In genomic region chr4:104930298-104930697, GRCh38 we compare ENCODE assay signal across 10 cellular contexts.
A peak's percentile ranks its signal among the peaks of the same experiment; 100 is the strongest.
DNase-seq lines count a peak whose midpoint lies in the region; ATAC-seq and TF ChIP-seq lines count a peak whose summit lies in the region.
"Had no signal": no experiment of that assay in that cellular context is flagged by ENCODE, and none has a peak within 500 bp of the region (broad histone marks: within the 10 kb centered on the region; RNA-seq: fewer than 3 reads in every experiment).

No MANE protein-coding gene starts in this region.

- no peaks in the 10 kb centered on the region for H3K9me3 ChIP-seq in OCI-LY3 (ENCODE audit: insufficient read depth, low read length)
- no peaks in the 10 kb centered on the region for H3K9me3 ChIP-seq in smooth muscle cell (replicated peaks; ENCODE audit: low read depth)

- H3K4me1 ChIP-seq in OCI-LY3 (ENCODE audit: low read length) (peaks cover 26% of the 10 kb centered on the region), smooth muscle cell (ENCODE audit: low read depth) (no peaks in the 10 kb centered on the region)

- H3K4me1 Mint-ChIP-seq in activated naive CD8-positive, alpha-beta T cell (ENCODE audit: low read depth) = peaks cover 50% of the 10 kb centered on the region
- H3K4me1 Mint-ChIP-seq in activated naive CD8-positive, alpha-beta T cell treated with anti-CD3 and anti-CD28 coated beads, Interleukin-2, amount 50 U/mL, for 24 hours = peaks cover 40% of the 10 kb centered on the region
- peaks cover 27% of the 10 kb centered on the region for H3K4me1 Mint-ChIP-seq in stimulated activated effector memory CD8-positive, alpha-beta T cell treated with anti-CD3 and anti-CD28 coated beads, Interleukin-12 subunit alpha, Interleukin-12 subunit beta, amount 100 ng/mL, for 72 hours

- no peak for ATAC-seq in activated naive CD8-positive, alpha-beta T cell treated with anti-CD3 and anti-CD28 coated beads, Interleukin-2, amount 50 U/mL, for 24 hours
- peak; percentile 53 for ATAC-seq in HG02610 (IDR thresholded peaks at IDR 0.05; ENCODE audit: unreplicated experiment)
- no peak for ATAC-seq in stimulated activated effector memory CD8-positive, alpha-beta T cell treated with anti-CD3 and anti-CD28 coated beads, Interleukin-12 subunit alpha, Interleukin-12 subunit beta, amount 100 ng/mL, for 72 hours
- ATAC-seq in GM21423 (IDR thresholded peaks at IDR 0.05; ENCODE audit: unreplicated experiment) = no peak

- H3K9me3 Mint-ChIP-seq in activated naive CD8-positive, alpha-beta T cell (ENCODE audit: low read depth) = peaks cover 10% of the 10 kb centered on the region
- no peaks in the 10 kb centered on the region for H3K9me3 Mint-ChIP-seq in activated naive CD8-positive, alpha-beta T cell treated with anti-CD3 and anti-CD28 coated beads, Interleukin-2, amount 50 U/mL, for 24 hours
- peaks cover 4% of the 10 kb centered on the region for H3K9me3 Mint-ChIP-seq in stimulated activated effector memory CD8-positive, alpha-beta T cell treated with anti-CD3 and anti-CD28 coated beads, Interleukin-12 subunit alpha, Interleukin-12 subunit beta, amount 100 ng/mL, for 72 hours

- H3K9ac ChIP-seq in OCI-LY3 (ENCODE audit: low read length) (peak overlapping the region; percentile 55; the same call in 1 of the 2 replicates), smooth muscle cell (ENCODE audit: low read depth) (no peak overlapping the region)

- H3K4me3 ChIP-seq in OCI-LY3 (ENCODE audit: low read length) = 0 out of 2 replicates have a peak overlapping the region, but pooled peaks have one; percentile 47
- no peak overlapping the region for H3K4me3 ChIP-seq in smooth muscle cell
- H3K4me3 ChIP-seq: left lung, SK-N-MC had no signal

- H3K27me3 ChIP-seq in OCI-LY3 (ENCODE audit: low read depth, low read length) (no peaks in the 10 kb centered on the region), smooth muscle cell (ENCODE audit: low read depth) (peaks cover 20% of the 10 kb centered on the region)
- H3K27me3 ChIP-seq: left lung had no signal

- H3F3A ChIP-seq in smooth muscle cell (ENCODE audit: low read depth) = no peaks in the 10 kb centered on the region

- H2AFZ ChIP-seq in OCI-LY3 (ENCODE audit: low read depth, low read length) = peak overlapping the region; percentile 71; the same call in 1 of the 2 replicates
- no peak overlapping the region for H2AFZ ChIP-seq in smooth muscle cell (ENCODE audit: low read depth)

- H3K4me3 Mint-ChIP-seq in activated naive CD8-positive, alpha-beta T cell = peak overlapping the region; percentile 30
- H3K4me3 Mint-ChIP-seq in activated naive CD8-positive, alpha-beta T cell treated with anti-CD3 and anti-CD28 coated beads, Interleukin-2, amount 50 U/mL, for 24 hours = no peak overlapping the region
- H3K4me3 Mint-ChIP-seq in stimulated activated effector memory CD8-positive, alpha-beta T cell treated with anti-CD3 and anti-CD28 coated beads, Interleukin-12 subunit alpha, Interleukin-12 subunit beta, amount 100 ng/mL, for 72 hours = peak overlapping the region; percentile 5

- peaks cover 9% of the 10 kb centered on the region for H3K36me3 Mint-ChIP-seq in activated naive CD8-positive, alpha-beta T cell
- H3K36me3 Mint-ChIP-seq in activated naive CD8-positive, alpha-beta T cell treated with anti-CD3 and anti-CD28 coated beads, Interleukin-2, amount 50 U/mL, for 24 hours (ENCODE audit: low read depth) = no peaks in the 10 kb centered on the region
- no peaks in the 10 kb centered on the region for H3K36me3 Mint-ChIP-seq in stimulated activated effector memory CD8-positive, alpha-beta T cell treated with anti-CD3 and anti-CD28 coated beads, Interleukin-12 subunit alpha, Interleukin-12 subunit beta, amount 100 ng/mL, for 72 hours

- H4K20me1 ChIP-seq in OCI-LY3 (ENCODE audit: insufficient read depth, low read length) (no peaks in the 10 kb centered on the region), smooth muscle cell (ENCODE audit: low read depth) (no peaks in the 10 kb centered on the region)

- no peaks in the 10 kb centered on the region for H3K27me3 Mint-ChIP-seq in activated naive CD8-positive, alpha-beta T cell
- H3K27me3 Mint-ChIP-seq in activated naive CD8-positive, alpha-beta T cell treated with anti-CD3 and anti-CD28 coated beads, Interleukin-2, amount 50 U/mL, for 24 hours = no peaks in the 10 kb centered on the region

- no peak for DNase-seq in activated naive CD8-positive, alpha-beta T cell treated with anti-CD3 and anti-CD28 coated beads, Interleukin-2, amount 50 U/mL, for 24 hours
- no peak for DNase-seq in stimulated activated effector memory CD8-positive, alpha-beta T cell treated with anti-CD3 and anti-CD28 coated beads, Interleukin-12 subunit alpha, Interleukin-12 subunit beta, amount 100 ng/mL, for 72 hours (ENCODE audit: low spot score in 2 of 2)
- DNase-seq in smooth muscle cell (lab: John Stamatoyannopoulos, UW; ENCODE audit: unreplicated experiment) (no peak), NCI-H1092 treated with DMSO at 0.1 percent for 48 hours (lab: John Stamatoyannopoulos, UW) (no peak)

- WGBS in smooth muscle cell (ENCODE audit: low lambda C conversion rate) = 89% methylated on average over 7 of the region's 7 CpGs

- H3K79me2 ChIP-seq in OCI-LY3 (ENCODE audit: low read length) = no peaks in the 10 kb centered on the region
- H3K79me2 ChIP-seq in smooth muscle cell (ENCODE audit: low read depth) = no peaks in the 10 kb centered on the region

- TF ChIP-seq CTCF in OCI-LY3 (IDR thresholded peaks at IDR 0.05; ENCODE audit: low read depth, low read length) = no peak
- no peak for TF ChIP-seq CTCF in smooth muscle cell (IDR thresholded peaks at IDR 0.05; ENCODE audit: borderline replicate concordance, insufficient read depth, poor library complexity, severe bottlenecking)

- H3K27ac Mint-ChIP-seq in activated naive CD8-positive, alpha-beta T cell = peak overlapping the region; percentile 25
- no peak overlapping the region for H3K27ac Mint-ChIP-seq in activated naive CD8-positive, alpha-beta T cell treated with anti-CD3 and anti-CD28 coated beads, Interleukin-2, amount 50 U/mL, for 24 hours
- peak overlapping the region; percentile 41 for H3K27ac Mint-ChIP-seq in stimulated activated effector memory CD8-positive, alpha-beta T cell treated with anti-CD3 and anti-CD28 coated beads, Interleukin-12 subunit alpha, Interleukin-12 subunit beta, amount 100 ng/mL, for 72 hours

- H3K36me3 ChIP-seq in OCI-LY3 (replicated peaks; ENCODE audit: low read depth, low read length) (no peaks in the 10 kb centered on the region), smooth muscle cell (ENCODE audit: low read depth) (no peaks in the 10 kb centered on the region)
- H3K36me3 ChIP-seq: left lung had no signal

- peak overlapping the region; percentile 59 for H3K4me2 ChIP-seq in OCI-LY3 (ENCODE audit: low read length)
- no peak overlapping the region for H3K4me2 ChIP-seq in smooth muscle cell

- no peak overlapping the region for H3K27ac ChIP-seq in OCI-LY3 (ENCODE audit: low read length)
- no peak overlapping the region for H3K27ac ChIP-seq in smooth muscle cell (ENCODE audit: low read depth)
- H3K27ac ChIP-seq: left lung, SK-N-MC had no signal
